8 cellular contexts compared by ENCODE assay signal in genomic region chr6:3977875-3978711, GRCh38.
DNase-seq lines count a peak whose midpoint lies in the region; ATAC-seq, FAIRE-seq and TF ChIP-seq lines count a peak whose summit lies in the region.

No MANE protein-coding gene starts in this region.

- no peak for TF ChIP-seq EP300 in A549 (IDR thresholded peaks at IDR 0.05)
- no peak for TF ChIP-seq EP300 in suprapubic skin (IDR thresholded peaks at IDR 0.05)

- no peak for TF ChIP-seq POLR2A in A549 (IDR thresholded peaks at IDR 0.05; ENCODE audit: low read length)
- TF ChIP-seq POLR2A in suprapubic skin (IDR thresholded peaks at IDR 0.05): no peak

- H3K4me3 Mint-ChIP-seq in activated CD8-positive, alpha-beta T cell treated with anti-CD3 and anti-CD28 coated beads, Interleukin-2, amount 10 ng/mL, durations not matched to agents 7 days and 5 days: no peak overlapping the region
- no peak overlapping the region for H3K4me3 Mint-ChIP-seq in natural killer cell

- H3K27ac ChIP-seq in A549 (no peak overlapping the region), suprapubic skin (no peak overlapping the region)

- intact Hi-C loops in natural killer cell (cut with micrococcal nuclease): no loop called here

- POLR2A ChIA-PET in A549 (lab: Yijun Ruan, JAX): interaction anchor here (0.9 to 1.2 kb wide), 4 partner anchors 40 to 129 kb away, joined by 3 to 4 read pairs (median 4); partner anchors contain the start of gene FAM50B
- POLR2A ChIA-PET in activated CD8-positive, alpha-beta T cell treated with anti-CD3 and anti-CD28 coated beads, Interleukin-2, amount 10 ng/mL, durations not matched to agents 7 days and 5 days (lab: Charles Lee): interaction anchor here (0.7 to 1.1 kb wide), 2 partner anchors 22 to 43 kb away, joined by 3 read pairs; a partner anchor contains a TSS

- 41% methylated on average over 16 of the region's 16 CpGs for WGBS in A549 (ENCODE audit: missing lambda C conversion rate)
- 54% methylated on average over 16 of the region's 16 CpGs for WGBS in suprapubic skin

- H3K4me1 ChIP-seq in A549 (peaks cover 9% of the 10 kb centered on the region; the same call in 2 of the 3 replicates), suprapubic skin (no peaks in the 10 kb centered on the region)

- TF ChIP-seq CTCF in A549 (IDR thresholded peaks at IDR 0.05): peak; percentile 73
- peak; percentile 73 for TF ChIP-seq CTCF in epithelial cell of proximal tubule (conservative IDR thresholded peaks at IDR 0.05; ENCODE audit: low read depth, low read length)
- TF ChIP-seq CTCF in natural killer cell (IDR thresholded peaks at IDR 0.05): no peak
- peak; percentile 13 to 63 for TF ChIP-seq CTCF in suprapubic skin (IDR thresholded peaks at IDR 0.05)

- TF ChIP-seq RAD21 in A549 (conservative IDR thresholded peaks at IDR 0.05 in 1 of 2, IDR thresholded peaks at IDR 0.05 in 1 of 2): peak; percentile 69 to 76

- DNase-seq in A549 (ENCODE audit: low read depth in 1 of 2, low spot score in 1 of 2) (peak; percentile 34 to 86), NCI-H526 (lab: John Stamatoyannopoulos, UW) (peak; percentile 19 to 42), epithelial cell of proximal tubule (ENCODE audit: low read depth) (no peak), natural killer cell (no peak), suprapubic skin (ENCODE audit: low spot score in 2 of 2) (no peak)
- peak; percentile 68 for DNase-seq in activated CD8-positive, alpha-beta T cell treated with anti-CD3 and anti-CD28 coated beads, Interleukin-2, amount 10 ng/mL, durations not matched to agents 7 days and 5 days

- no peaks in the 10 kb centered on the region for H3K36me3 ChIP-seq in suprapubic skin

- H3K27me3 ChIP-seq in suprapubic skin: no peaks in the 10 kb centered on the region

- peaks cover 18% of the 10 kb centered on the region for H3K27me3 Mint-ChIP-seq in activated CD8-positive, alpha-beta T cell treated with anti-CD3 and anti-CD28 coated beads, Interleukin-2, amount 10 ng/mL, durations not matched to agents 7 days and 5 days (ENCODE audit: low read depth)
- peaks cover 2 to 7% of the 10 kb centered on the region in 2 donors for H3K27me3 Mint-ChIP-seq in natural killer cell (ENCODE audit: low read depth in 2 of 2)

- CTCF ChIA-PET in A549 (lab: Yijun Ruan, JAX): interaction anchor here (0.6 to 5.4 kb wide), 52 partner anchors 9 to 695 kb away, joined by 3 to 96 read pairs (median 5); partner anchors contain the start of gene FAM50B
- CTCF ChIA-PET in activated CD8-positive, alpha-beta T cell treated with anti-CD3 and anti-CD28 coated beads, Interleukin-2, amount 10 ng/mL, durations not matched to agents 7 days and 5 days (lab: Charles Lee): interaction anchor here (0.5 to 4.7 kb wide), 43 partner anchors 10 to 698 kb away, joined by 3 to 66 read pairs (median 4); partner anchors contain the start of gene FAM50B

- no peaks in the 10 kb centered on the region for H3K9me3 Mint-ChIP-seq in activated CD8-positive, alpha-beta T cell treated with anti-CD3 and anti-CD28 coated beads, Interleukin-2, amount 10 ng/mL, durations not matched to agents 7 days and 5 days (ENCODE audit: insufficient read depth)
- no peaks in the 10 kb centered on the region for H3K9me3 Mint-ChIP-seq in natural killer cell

- peaks cover 2% of the 10 kb centered on the region for H3K36me3 Mint-ChIP-seq in activated CD8-positive, alpha-beta T cell treated with anti-CD3 and anti-CD28 coated beads, Interleukin-2, amount 10 ng/mL, durations not matched to agents 7 days and 5 days (ENCODE audit: low read depth)
- no peaks in the 10 kb centered on the region for H3K36me3 Mint-ChIP-seq in natural killer cell

- no peak overlapping the region for H3K27ac Mint-ChIP-seq in activated CD8-positive, alpha-beta T cell treated with anti-CD3 and anti-CD28 coated beads, Interleukin-2, amount 10 ng/mL, durations not matched to agents 7 days and 5 days
- no peak overlapping the region for H3K27ac Mint-ChIP-seq in natural killer cell

- peak overlapping the region; percentile 36 for H3K4me2 ChIP-seq in A549

- ATAC-seq in A549 (peak; percentile 97 to 99), GM18499 (IDR thresholded peaks at IDR 0.05; ENCODE audit: insufficient read depth, unreplicated experiment) (peak; percentile 68), HG02870 (IDR thresholded peaks at IDR 0.05; ENCODE audit: unreplicated experiment) (peak; percentile 72), natural killer cell (peak; percentile 71 to 90 (median 77))
- peak; percentile 99 for ATAC-seq in activated CD8-positive, alpha-beta T cell treated with anti-CD3 and anti-CD28 coated beads, Interleukin-2, amount 10 ng/mL, durations not matched to agents 7 days and 5 days

- H3K4me3 ChIP-seq in A549: no peak overlapping the region
- no peak overlapping the region for H3K4me3 ChIP-seq in epithelial cell of proximal tubule (ENCODE audit: low read depth, low read length)
- H3K4me3 ChIP-seq in suprapubic skin: no peak overlapping the region

- FAIRE-seq in A549 (lab: Jason Lieb, UNC): no peak

- peaks cover 7% of the 10 kb centered on the region for H3K4me1 Mint-ChIP-seq in activated CD8-positive, alpha-beta T cell treated with anti-CD3 and anti-CD28 coated beads, Interleukin-2, amount 10 ng/mL, durations not matched to agents 7 days and 5 days (ENCODE audit: low read depth)
- peaks cover 5 to 14% of the 10 kb centered on the region in 2 donors for H3K4me1 Mint-ChIP-seq in natural killer cell

- no peaks in the 10 kb centered on the region for H3K9me3 ChIP-seq in A549
- H3K9me3 ChIP-seq in suprapubic skin: no peaks in the 10 kb centered on the region

TF ChIP-seq in A549, 52 proteins besides CTCF, POLR2A, EP300 and RAD21:
- TF ChIP-seq SREBF2 (IDR thresholded peaks at IDR 0.05) (no peak), KDM1A (IDR thresholded peaks at IDR 0.05; ENCODE audit: low read depth) (no peak), SMC3 (IDR thresholded peaks at IDR 0.05) (peak; percentile 80), GATA3 (IDR thresholded peaks at IDR 0.05; ENCODE audit: borderline replicate concordance) (peak; percentile 24; the same call in 1 of the 2 replicates), ZFP36 (IDR thresholded peaks at IDR 0.05; ENCODE audit: borderline replicate concordance, partially characterized antibody) (peak; percentile 68), ESRRA (IDR thresholded peaks at IDR 0.05; ENCODE audit: borderline replicate concordance, low read length) (no peak), MAX (IDR thresholded peaks at IDR 0.05) (no peak; the same call in 1 of the 2 replicates), RARB (CRISPR knock-in tag; IDR thresholded peaks at IDR 0.05) (no peak)

Comparison
In these comparisons a context has a peak if more than half of its experiments do, and no peak if none do; other contexts are left out.
1. DNase-seq: peak in A549 (2 of 2), NCI-H526 (2 of 2) and activated CD8-positive, alpha-beta T cell treated with anti-CD3 and anti-CD28 coated beads, Interleukin-2, amount 10 ng/mL, durations not matched to agents 7 days and 5 days (single experiment); none in epithelial cell of proximal tubule (single experiment), natural killer cell (single experiment) and suprapubic skin (0 of 2).
2. Peak in every context shown above with its lines, with median percentiles within 50 percentile points of each other: ATAC-seq.